10 cellular contexts compared by ENCODE assay signal in the genomic region with DNA sequence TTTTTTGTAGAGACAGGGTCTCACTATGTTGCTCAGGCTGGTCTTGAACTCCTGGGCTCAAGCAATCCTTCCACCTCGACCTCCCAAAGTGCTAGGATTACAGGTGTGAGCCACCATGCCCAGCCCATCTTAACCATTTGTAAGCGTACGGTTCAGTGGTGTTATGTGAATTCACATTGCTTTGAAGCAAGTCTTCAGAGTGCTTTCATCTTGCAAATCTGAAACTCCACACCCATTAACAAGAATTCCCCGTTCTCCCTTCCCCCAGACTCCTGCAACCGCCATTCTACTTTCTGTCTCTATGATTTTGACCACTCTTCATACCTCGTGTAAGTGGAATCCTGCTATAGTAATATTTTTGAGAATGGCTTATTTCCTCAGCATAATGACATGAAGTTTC. TPM values are rescaled to one million over a fixed set of nuclear protein-coding genes. Genes with fewer than 3 reads are reported as not detected.
"Had no signal": no experiment of that assay in that cellular context is flagged by ENCODE, and none has a peak within 500 bp of the region (broad histone marks: within the 10 kb centered on the region; RNA-seq: fewer than 3 reads in every experiment).

No MANE protein-coding gene starts in this region.

- H3K27ac ChIP-seq: HL-60, KMS-11 had no signal

- H3K9me3 Mint-ChIP-seq: IgD-negative memory B cell had no signal

- FAIRE-seq: HepG2, HTR-8/SVneo, K562 had no signal

- H3K4me2 ChIP-seq: KMS-11 had no signal

- H3K4me3 Mint-ChIP-seq: IgD-negative memory B cell had no signal

- ATAC-seq: HepG2, K562 had no signal

- DNase-seq: IMR-90, KBM-7, KG1 had no signal

- H3K4me3 ChIP-seq: K562 had no signal

- H3K9ac ChIP-seq: KMS-11 had no signal

- H3K27ac Mint-ChIP-seq: IgD-negative memory B cell had no signal

RNA-seq across cellular contexts. Expression of gene BICDL1, which starts 24.9 kb away (rescaled TPM):
- total RNA-seq: HT1080, IMR-90 had no signal
- polyA plus RNA-seq: IMR-90 had no signal
